In the genomic region with DNA sequence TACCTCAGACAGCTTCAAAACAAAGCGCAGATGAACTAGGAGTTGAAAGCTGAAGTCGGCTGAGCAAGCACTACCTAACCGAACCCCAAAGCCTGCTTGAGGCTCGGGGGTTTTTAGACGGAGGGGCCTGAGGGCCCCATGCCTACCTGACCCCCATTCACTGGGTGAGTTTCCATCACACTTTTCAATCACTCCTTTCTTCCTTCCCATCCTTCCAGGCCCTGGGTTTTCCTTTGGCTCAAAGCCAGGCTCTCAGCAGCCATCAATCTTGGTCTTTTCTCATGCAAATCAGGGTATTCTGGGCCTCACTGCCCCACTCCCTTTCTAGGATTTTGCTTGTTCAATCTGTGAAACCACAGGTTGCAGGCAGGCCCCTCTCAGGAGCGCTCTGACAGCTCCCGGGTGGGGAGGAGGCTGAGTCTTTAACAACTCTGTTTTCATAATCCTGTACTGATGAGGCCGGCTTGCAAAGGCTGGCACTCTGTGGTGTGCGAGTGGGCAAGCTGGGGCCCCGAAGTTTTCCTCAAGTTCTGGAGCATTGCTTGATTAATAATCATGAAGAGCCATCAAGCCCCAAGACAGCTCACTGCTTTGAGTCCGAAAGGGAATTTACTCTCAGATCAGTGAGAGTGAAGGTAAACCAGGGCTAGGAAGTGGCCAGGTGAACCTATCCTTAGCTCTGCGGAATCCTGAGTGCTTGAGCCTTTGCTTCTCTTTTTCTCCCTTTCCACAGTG, we compare ENCODE assay signal across 8 cellular contexts.
DNase-seq lines count a peak whose midpoint lies in the region; ATAC-seq and FAIRE-seq lines count a peak whose summit lies in the region.

No MANE protein-coding gene starts in this region.

- peak overlapping the region; percentile 69 for H2BK120ac ChIP-seq in trophoblast cell (ENCODE audit: insufficient read depth, low read length, poor library complexity)

- DNase-seq in activated T-cell treated with anti-CD3 and anti-CD28 coated beads, Interleukin-2, amount 50 U/mL, for 48 hours: peak; percentile 73 to 75
- no peak for DNase-seq in trophoblast cell
- DNase-seq in putamen (ENCODE audit: low spot score): no peak
- no peak for DNase-seq in SHP77 (lab: John Stamatoyannopoulos, UW)
- no peak for DNase-seq in superior temporal gyrus (ENCODE audit: extremely low spot score)
- no peak for DNase-seq in GM19239 (ENCODE audit: insufficient read length, low spot score)

- peak overlapping the region; percentile 88 for H2BK5ac ChIP-seq in trophoblast cell (ENCODE audit: low read depth, low read length, poor library complexity)

- no peaks in the 10 kb centered on the region for H3K27me3 ChIP-seq in trophoblast cell (ENCODE audit: insufficient read depth, low read length)

- H4K91ac ChIP-seq in trophoblast cell (ENCODE audit: low read depth, low read length): peak overlapping the region; percentile 73

- H3K79me2 ChIP-seq in trophoblast cell (ENCODE audit: control insufficient read depth, insufficient read depth, low read length, poor library complexity): no peaks in the 10 kb centered on the region

- no CpG with 5 or more reads among the region's 12 CpGs for WGBS in trophoblast cell (ENCODE audit: extremely low coverage, insufficient coverage, insufficient read length)

- peak overlapping the region; percentile 78 for H3K27ac ChIP-seq in trophoblast cell (ENCODE audit: low read depth, low read length)

- FAIRE-seq in GM19239 (lab: Jason Lieb, UNC): no peak

- no peak overlapping the region for H4K12ac ChIP-seq in trophoblast cell (ENCODE audit: low read depth, low read length)

- peak overlapping the region; percentile 54 for H2BK12ac ChIP-seq in trophoblast cell (ENCODE audit: low read length)

- peak overlapping the region; percentile 38 for H3K4me2 ChIP-seq in trophoblast cell (ENCODE audit: low read length)

- no peaks in the 10 kb centered on the region for H3K9me3 ChIP-seq in trophoblast cell (ENCODE audit: insufficient read depth, low read depth, low read length)

- peak overlapping the region; percentile 36 for H4K8ac ChIP-seq in trophoblast cell (ENCODE audit: low read depth, low read length)

- peak overlapping the region; percentile 13 for H3K14ac ChIP-seq in trophoblast cell (ENCODE audit: low read length)

- H3K4me3 ChIP-seq in trophoblast cell (ENCODE audit: low read depth, low read length): no peak overlapping the region

- H3K9ac ChIP-seq in trophoblast cell (ENCODE audit: low read length): no peak overlapping the region

- H3K4ac ChIP-seq in trophoblast cell (ENCODE audit: low read depth, low read length): peak overlapping the region; percentile 59

- peaks cover 13% of the 10 kb centered on the region for H3K79me1 ChIP-seq in trophoblast cell (ENCODE audit: low read length)

- H3K4me1 ChIP-seq in trophoblast cell (ENCODE audit: control insufficient read depth in 1 of 2, insufficient read depth in 2 of 2, low read length in 2 of 2): peaks cover 14 to 26% of the 10 kb centered on the region in 2 experiments

- H3K23ac ChIP-seq in trophoblast cell (ENCODE audit: low read length): no peak overlapping the region

- ATAC-seq in GM18520 (IDR thresholded peaks at IDR 0.05; ENCODE audit: unreplicated experiment) (peak; percentile 69), HG03025 (IDR thresholded peaks at IDR 0.05; ENCODE audit: low FRiP score, unreplicated experiment) (peak; percentile 95)

- H2AK5ac ChIP-seq in trophoblast cell (ENCODE audit: low read length): peak overlapping the region; percentile 75

- H3K18ac ChIP-seq in trophoblast cell (ENCODE audit: low read length): no peak overlapping the region

- peak overlapping the region; percentile 58 for H2AFZ ChIP-seq in trophoblast cell (ENCODE audit: insufficient read depth, low read length, poor library complexity)

- no peaks in the 10 kb centered on the region for H3K36me3 ChIP-seq in trophoblast cell (ENCODE audit: control insufficient read depth in 1 of 2, insufficient read depth in 2 of 2, low read length in 2 of 2)

Comparison
In these comparisons a context has a peak if more than half of its experiments do, and no peak if none do; other contexts are left out.
1. DNase-seq: peak in activated T-cell treated with anti-CD3 and anti-CD28 coated beads, Interleukin-2, amount 50 U/mL, for 48 hours (2 of 2); none in trophoblast cell (0 of 2), putamen (single experiment), SHP77 (0 of 2), superior temporal gyrus (single experiment) and GM19239 (single experiment).